16 cellular contexts compared by ENCODE assay signal in genomic region chrY:19410980-19411766, GRCh38.
"Had no signal": no experiment of that assay in that cellular context is flagged by ENCODE, and none has a peak within 500 bp of the region (broad histone marks: within the 10 kb centered on the region; RNA-seq: fewer than 3 reads in every experiment).

No MANE protein-coding gene starts in this region.

- H3K4me3 ChIP-seq: esophagus squamous epithelium, stomach had no signal

- H3K27ac ChIP-seq: stomach had no signal

- H3K27me3 ChIP-seq: esophagus squamous epithelium, stomach had no signal

- H3K9me3 ChIP-seq: esophagus squamous epithelium, stomach had no signal

- FAIRE-seq: TTC549 had no signal

- H3K36me3 ChIP-seq: esophagus squamous epithelium, stomach had no signal

- H3K4me1 ChIP-seq: stomach had no signal

- ATAC-seq: left lobe of liver, WTC11 had no signal

- DNase-seq: activated CD4-positive, alpha-beta memory T cell treated with anti-CD3 and anti-CD28 coated beads for 36 hours; activated CD4-positive, alpha-beta T cell treated with anti-CD3 and anti-CD28 coated beads for 4 hours; effector CD4-positive, alpha-beta T cell; esophagus squamous epithelium; hippocampal formation; islet precursor cell; midbrain; nephron progenitor cell; nucleus accumbens; retina; stimulated activated CD4-positive, alpha-beta T cell treated with anti-CD3 and anti-CD28 coated beads, Interleukin-12 subunit alpha, Interleukin-12 subunit beta, amount 100 ng/mL, for 4 hours; stimulated activated CD4-positive, alpha-beta T cell treated with anti-CD3 and anti-CD28 coated beads, Interleukin-1b, Interleukin-23, amount 100 ng/mL, for 48 hours; stomach had no signal
